In genomic region chr19:3942790-3943409, GRCh38 we compare ENCODE assay signal across 1 cellular context.
TF ChIP-seq lines count a peak whose summit lies in the region.

No MANE protein-coding gene starts in this region.

TF ChIP-seq in IMR-90, 13 proteins besides CTCF, POLR2A, EP300 and RAD21:
- no peak for TF ChIP-seq FOS (IDR thresholded peaks at IDR 0.05; ENCODE audit: low read depth, low read length)
